1 cellular context compared by ENCODE assay signal in the genomic region with DNA sequence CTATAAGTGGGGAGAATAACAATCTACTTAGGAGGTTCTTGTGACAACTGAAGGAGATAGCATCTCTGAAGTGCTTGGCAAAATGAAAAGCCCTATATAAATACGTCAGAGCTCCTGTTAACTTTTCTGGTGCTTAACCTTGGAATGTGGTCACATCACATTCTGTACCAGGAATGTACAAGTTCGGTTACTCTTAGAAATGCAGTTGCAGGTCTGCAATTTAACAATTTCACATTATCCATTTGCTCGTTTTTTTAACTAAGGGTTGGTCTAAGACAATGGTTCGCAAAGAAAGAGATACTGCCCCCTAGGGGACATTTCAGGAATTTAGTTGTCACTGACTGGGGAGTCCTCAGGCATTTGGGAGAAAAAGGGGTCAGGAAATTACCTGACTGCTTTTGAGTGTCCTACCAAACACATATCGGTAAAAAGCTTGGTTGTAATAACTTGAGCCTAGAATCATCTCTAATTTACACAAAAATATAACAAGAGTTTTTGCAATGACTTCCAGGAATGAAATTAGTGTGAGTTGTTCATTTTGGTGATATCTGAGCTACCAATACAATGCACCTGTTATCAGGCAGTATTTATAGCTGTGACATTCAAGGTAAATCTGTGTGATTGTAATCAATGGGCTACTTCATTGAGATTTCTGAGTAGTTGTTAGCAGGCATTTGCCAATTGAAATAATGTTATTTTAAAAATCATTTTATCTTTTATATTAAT.
TF ChIP-seq lines count a peak whose summit lies in the region.

No MANE protein-coding gene starts in this region.

TF ChIP-seq in GM12878, 131 proteins besides CTCF, POLR2A, EP300 and RAD21:
- TF ChIP-seq SMC3 (IDR thresholded peaks at IDR 0.05; ENCODE audit: borderline replicate concordance, low read length) (peak; percentile 89; the same call in 1 of the 2 replicates), ZNF384 (IDR thresholded peaks at IDR 0.05; ENCODE audit: borderline replicate concordance, low read depth, low read length) (peak; percentile 68)
- TF ChIP-seq, protein P1, sequence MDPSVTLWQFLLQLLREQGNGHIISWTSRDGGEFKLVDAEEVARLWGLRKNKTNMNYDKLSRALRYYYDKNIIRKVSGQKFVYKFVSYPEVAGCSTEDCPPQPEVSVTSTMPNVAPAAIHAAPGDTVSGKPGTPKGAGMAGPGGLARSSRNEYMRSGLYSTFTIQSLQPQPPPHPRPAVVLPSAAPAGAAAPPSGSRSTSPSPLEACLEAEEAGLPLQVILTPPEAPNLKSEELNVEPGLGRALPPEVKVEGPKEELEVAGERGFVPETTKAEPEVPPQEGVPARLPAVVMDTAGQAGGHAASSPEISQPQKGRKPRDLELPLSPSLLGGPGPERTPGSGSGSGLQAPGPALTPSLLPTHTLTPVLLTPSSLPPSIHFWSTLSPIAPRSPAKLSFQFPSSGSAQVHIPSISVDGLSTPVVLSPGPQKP (IDR thresholded peaks at IDR 0.05; ENCODE audit: low read depth, low read length) = no peak
